17 cellular contexts compared by ENCODE assay signal in genomic region chr13:64052526-64052925, GRCh38.
"Had no signal": no experiment of that assay in that cellular context is flagged by ENCODE, and none has a peak within 500 bp of the region (broad histone marks: within the 10 kb centered on the region; RNA-seq: fewer than 3 reads in every experiment).

No MANE protein-coding gene starts in this region.

- H3K4me3 ChIP-seq: sigmoid colon, transverse colon had no signal

- H3K4me1 ChIP-seq: sigmoid colon, transverse colon had no signal

- DNase-seq: activated CD4-positive, alpha-beta memory T cell treated with anti-CD3 and anti-CD28 coated beads, Interleukin-2, amount 10 ng/mL, durations not matched to agents 7 days and 5 days; activated CD4-positive, alpha-beta T cell treated with anti-CD3 and anti-CD28 coated beads for 36 hours; activated gamma-delta T cell; activated T-cell treated with anti-CD3 and anti-CD28 coated beads, Interleukin-2, amount 50 U/mL, for 48 hours; amygdala; brain microvascular endothelial cell; effector memory CD4-positive, alpha-beta T cell; erythroblast; glutamatergic neuron; mammary epithelial cell; sigmoid colon; stimulated activated naive CD4-positive, alpha-beta T cell; substantia nigra; transverse colon had no signal

- H3K36me3 ChIP-seq: brain microvascular endothelial cell, sigmoid colon, transverse colon had no signal

- H3K27me3 ChIP-seq: brain microvascular endothelial cell, sigmoid colon, transverse colon had no signal

- ATAC-seq: activated CD4-positive, alpha-beta T cell treated with anti-CD3 and anti-CD28 coated beads for 36 hours; natural killer cell treated with Interleukin-12 subunit alpha and Interleukin-12 subunit beta and Interleukin-15 and Interleukin-18, amount 100 ng/mL, for 72 hours had no signal

- H3K27ac ChIP-seq: brain microvascular endothelial cell, sigmoid colon, transverse colon, VCaP had no signal

- FAIRE-seq: islet of Langerhans had no signal

- H3K9me3 ChIP-seq: sigmoid colon had no signal
